In genomic region chr11:35487532-35488078, GRCh38 we compare ENCODE assay signal across 9 cellular contexts. TPM values are rescaled to one million over a fixed set of nuclear protein-coding genes. Genes with fewer than 3 reads are reported as not detected.
DNase-seq lines count a peak whose midpoint lies in the region; ATAC-seq and TF ChIP-seq lines count a peak whose summit lies in the region.
"Had no signal": no experiment of that assay in that cellular context is flagged by ENCODE, and none has a peak within 500 bp of the region (broad histone marks: within the 10 kb centered on the region; RNA-seq: fewer than 3 reads in every experiment).

No MANE protein-coding gene starts in this region.

- H3K27ac ChIP-seq in colonic mucosa = no peak overlapping the region
- H3K27ac ChIP-seq: ovary had no signal

- intact Hi-C loops in colonic mucosa (cut with DNase I) = loop anchor here (10.0 kb wide), 2 partner anchors 83 to 777 kb away; no protein-coding TSS in a partner anchor

- no peak for ATAC-seq in GM21381 (IDR thresholded peaks at IDR 0.05; ENCODE audit: unreplicated experiment)

- no peak overlapping the region for H3K9ac ChIP-seq in colonic mucosa (ENCODE audit: low read depth in 2 of 2, low read length in 2 of 2)

- H3K4me3 ChIP-seq in GM12864 (ENCODE audit: low read depth, low read length) (no peak overlapping the region), colonic mucosa (no peak overlapping the region)
- H3K4me3 ChIP-seq: ovary had no signal

- no peaks in the 10 kb centered on the region for H3K36me3 ChIP-seq in colonic mucosa
- H3K36me3 ChIP-seq: ovary had no signal

- no peaks in the 10 kb centered on the region for H3K9me3 ChIP-seq in colonic mucosa
- H3K9me3 ChIP-seq: ovary had no signal

- no peak for DNase-seq in GM12864 (ENCODE audit: low read depth)
- peak; percentile 56 for DNase-seq in NCI-H1694 treated with DMSO at 0.1 percent for 48 hours (lab: John Stamatoyannopoulos, UW)
- DNase-seq in colonic mucosa = peak; percentile 36
- DNase-seq in myocyte (ENCODE audit: low read depth) = peak; percentile 75
- DNase-seq in HPDE6-E6E7 (ENCODE audit: extremely low spot score) = no peak
- no peak for DNase-seq in HUDEP-2 (lab: John Stamatoyannopoulos, UW; ENCODE audit: unreplicated experiment in 76 of 76)
- DNase-seq in NK-92 treated with Interleukin-12 subunit alpha and Interleukin-12 subunit beta, amount 100 ng/mL, for 24 hours (lab: John Stamatoyannopoulos, UW) = no peak

- no peaks in the 10 kb centered on the region for H3K4me1 ChIP-seq in colonic mucosa

- H3K27me3 ChIP-seq in colonic mucosa = no peaks in the 10 kb centered on the region
- H3K27me3 ChIP-seq: ovary had no signal

- TF ChIP-seq CTCF in GM12864 (IDR thresholded peaks at IDR 0.05; ENCODE audit: low read depth, low read length, missing control alignments) (peak; percentile 12), colonic mucosa (IDR thresholded peaks at IDR 0.05) (no peak)

RNA-seq across cellular contexts. Expression of gene PAMR1, which starts 37.8 kb away (rescaled TPM):
- total RNA-seq in colonic mucosa = 1 to 10 TPM; 1.5 to 4.7 TPM
- total RNA-seq in myocyte = 1.2 and 3.8 TPM in 2 replicates
- 2.7 TPM for polyA plus RNA-seq in myocyte (2012)

Comparison
In these comparisons a context has a peak if more than half of its experiments do, and no peak if none do; other contexts are left out.
1. DNase-seq: peak in NCI-H1694 treated with DMSO at 0.1 percent for 48 hours (single experiment), colonic mucosa (single experiment) and myocyte (single experiment); none in GM12864 (single experiment), HPDE6-E6E7 (single experiment), HUDEP-2 (0 of 76) and NK-92 treated with Interleukin-12 subunit alpha and Interleukin-12 subunit beta, amount 100 ng/mL, for 24 hours (single experiment).